ENCODE assay signal across 33 cellular contexts in genomic region chr10:24180891-24181290, GRCh38.
"Had no signal": no experiment of that assay in that cellular context is flagged by ENCODE, and none has a peak within 500 bp of the region (broad histone marks: within the 10 kb centered on the region; RNA-seq: fewer than 3 reads in every experiment).

No MANE protein-coding gene starts in this region.

- H3K27me3 ChIP-seq: adrenal gland, ascending aorta, brain microvascular endothelial cell, breast epithelium, cardiac muscle cell had no signal

- DNase-seq: activated effector memory CD4-positive, alpha-beta T cell treated with anti-CD3 and anti-CD28 coated beads, Interleukin-2, amount 50 U/mL, for 16 hours; activated effector memory CD4-positive, alpha-beta T cell treated with Interleukin-2 at 50 U/mL for 16 hours; activated gamma-delta T cell; activated gamma-delta T cell treated with Interleukin-2 at 50 U/mL for 16 hours; activated naive CD4-positive, alpha-beta T cell; activated naive CD4-positive, alpha-beta T cell treated with anti-CD3 and anti-CD28 coated beads for 36 hours; activated naive CD4-positive, alpha-beta T cell treated with anti-CD3 and anti-CD28 coated beads, Interleukin-2, amount 10 ng/mL, durations not matched to agents 7 days and 5 days; activated naive CD4-positive, alpha-beta T cell treated with anti-CD3 and anti-CD28 coated beads, Interleukin-2, amount 50 U/mL, for 16 hours; activated naive CD4-positive, alpha-beta T cell treated with Interleukin-2 at 50 U/mL for 16 hours; activated naive CD8-positive, alpha-beta T cell treated with anti-CD3 and anti-CD28 coated beads for 36 hours; activated naive CD8-positive, alpha-beta T cell treated with anti-CD3 and anti-CD28 coated beads, Interleukin-2, amount 10 ng/mL, durations not matched to agents 7 days and 5 days; activated naive CD8-positive, alpha-beta T cell treated with anti-CD3 and anti-CD28 coated beads, Interleukin-2, amount 50 U/mL, for 24 hours; activated T-cell treated with anti-CD3 and anti-CD28 coated beads for 4 hours; activated T-cell treated with anti-CD3 and anti-CD28 coated beads, Interleukin-2, amount 50 U/mL, for 1 hour; activated T-cell treated with anti-CD3 and anti-CD28 coated beads, Interleukin-2, amount 50 U/mL, for 24 hours; activated T-cell treated with anti-CD3 and anti-CD28 coated beads, Interleukin-2, amount 50 U/mL, for 4 hours; activated T-cell treated with anti-CD3 and anti-CD28 coated beads, Interleukin-2, amount 50 U/mL, for 48 hours; activated T-cell treated with anti-CD3 and anti-CD28 coated beads, Interleukin-2, amount 50 U/mL, for 72 hours; adrenal gland; amniotic stem cell; amygdala; anterior cingulate cortex; aorta; brain microvascular endothelial cell; caudate nucleus; central memory CD4-positive, alpha-beta T cell; cerebellar nuclear complex had no signal

- H3K36me3 ChIP-seq: adrenal gland, ascending aorta, brain microvascular endothelial cell, breast epithelium, cardiac muscle cell had no signal

- FAIRE-seq: astrocyte had no signal

- ATAC-seq: activated naive CD4-positive, alpha-beta T cell treated with anti-CD3 and anti-CD28 coated beads, Interleukin-2, amount 50 U/mL, for 72 hours; activated naive CD8-positive, alpha-beta T cell treated with anti-CD3 and anti-CD28 coated beads, Interleukin-2, amount 50 U/mL, for 24 hours; activated T-cell treated with anti-CD3 and anti-CD28 coated beads, Interleukin-2, amount 50 U/mL, for 4 hours; activated T-cell treated with anti-CD3 and anti-CD28 coated beads, Interleukin-2, amount 50 U/mL, for 72 hours; activated T-helper 17 cell treated with anti-CD3 and anti-CD28 coated beads, Interleukin-2, amount 50 U/mL, for 72 hours had no signal

- H3K4me1 ChIP-seq: adrenal gland, breast epithelium had no signal

- H3K4me3 ChIP-seq: adrenal gland, ascending aorta, breast epithelium, cardiac muscle cell had no signal

- H3K27ac ChIP-seq: adrenal gland, ascending aorta, brain microvascular endothelial cell, breast epithelium, cardiac muscle cell had no signal

- H3K9me3 ChIP-seq: adrenal gland, ascending aorta, breast epithelium had no signal
